In the genomic region with DNA sequence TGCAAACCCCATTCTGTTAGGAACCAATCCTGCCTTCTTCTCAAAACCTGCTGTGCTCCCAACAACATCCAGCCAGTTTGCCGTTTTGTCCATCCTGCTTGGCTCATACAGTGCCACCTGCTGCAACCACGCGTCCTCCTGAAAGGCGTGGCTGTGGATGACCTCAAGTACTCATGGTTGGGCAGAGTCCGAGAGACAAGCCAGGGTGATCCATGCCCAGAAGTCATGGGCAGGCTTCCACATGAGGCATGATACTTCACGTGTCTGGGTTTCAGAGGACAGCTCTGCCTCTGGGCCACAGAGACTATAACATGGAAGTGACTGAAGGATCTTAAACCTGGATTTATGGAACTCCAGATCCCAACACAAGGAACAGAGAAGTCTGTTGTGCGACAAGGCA, we compare ENCODE assay signal across 1 cellular context.
TF ChIP-seq lines count a peak whose summit lies in the region.

No MANE protein-coding gene starts in this region.

TF ChIP-seq in H1, 55 proteins besides CTCF, POLR2A, EP300 and RAD21:
- TF ChIP-seq KDM4A (IDR thresholded peaks at IDR 0.05; ENCODE audit: low read depth, low read length, severe bottlenecking), result no peak
- TF ChIP-seq SP2 (IDR thresholded peaks at IDR 0.05; ENCODE audit: low read length), result no peak
- TF ChIP-seq GTF2F1 (IDR thresholded peaks at IDR 0.05; ENCODE audit: borderline replicate concordance, low read depth, low read length), result no peak
- TF ChIP-seq RNF2 (IDR thresholded peaks at IDR 0.05; ENCODE audit: borderline replicate concordance, low read depth, low read length, missing control alignments, poor library complexity, severe bottlenecking), result no peak
- TF ChIP-seq SAP30 (IDR thresholded peaks at IDR 0.05; ENCODE audit: insufficient read depth, insufficient replicate concordance, low read length), result no peak
- TF ChIP-seq, protein P1, sequence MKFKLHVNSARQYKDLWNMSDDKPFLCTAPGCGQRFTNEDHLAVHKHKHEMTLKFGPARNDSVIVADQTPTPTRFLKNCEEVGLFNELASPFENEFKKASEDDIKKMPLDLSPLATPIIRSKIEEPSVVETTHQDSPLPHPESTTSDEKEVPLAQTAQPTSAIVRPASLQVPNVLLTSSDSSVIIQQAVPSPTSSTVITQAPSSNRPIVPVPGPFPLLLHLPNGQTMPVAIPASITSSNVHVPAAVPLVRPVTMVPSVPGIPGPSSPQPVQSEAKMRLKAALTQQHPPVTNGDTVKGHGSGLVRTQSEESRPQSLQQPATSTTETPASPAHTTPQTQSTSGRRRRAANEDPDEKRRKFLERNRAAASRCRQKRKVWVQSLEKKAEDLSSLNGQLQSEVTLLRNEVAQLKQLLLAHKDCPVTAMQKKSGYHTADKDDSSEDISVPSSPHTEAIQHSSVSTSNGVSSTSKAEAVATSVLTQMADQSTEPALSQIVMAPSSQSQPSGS (IDR thresholded peaks at IDR 0.05; ENCODE audit: low read length), result no peak
- no peak for TF ChIP-seq CREB1 (IDR thresholded peaks at IDR 0.05)
- no peak for TF ChIP-seq ZNF274 (IDR thresholded peaks at IDR 0.05; ENCODE audit: borderline replicate concordance, extremely low read depth, low read length)
- TF ChIP-seq RXRA (IDR thresholded peaks at IDR 0.05; ENCODE audit: insufficient read depth, low read depth, low read length), result no peak
- no peak for TF ChIP-seq HDAC6 (IDR thresholded peaks at IDR 0.05; ENCODE audit: low read depth, low read length)
- TF ChIP-seq, protein P2, sequence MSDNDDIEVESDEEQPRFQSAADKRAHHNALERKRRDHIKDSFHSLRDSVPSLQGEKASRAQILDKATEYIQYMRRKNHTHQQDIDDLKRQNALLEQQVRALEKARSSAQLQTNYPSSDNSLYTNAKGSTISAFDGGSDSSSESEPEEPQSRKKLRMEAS (IDR thresholded peaks at IDR 0.05), result no peak
- no peak for TF ChIP-seq YY1 (IDR thresholded peaks at IDR 0.05; ENCODE audit: low read depth, low read length)
- no peak for TF ChIP-seq SP1 (IDR thresholded peaks at IDR 0.05; ENCODE audit: low read depth, low read length)
- TF ChIP-seq HDAC2 (IDR thresholded peaks at IDR 0.05; ENCODE audit: borderline replicate concordance in 1 of 2, low read depth in 2 of 2, low read length in 2 of 2), result no peak
- TF ChIP-seq ASH2L (IDR thresholded peaks at IDR 0.05; ENCODE audit: low read length), result no peak
- no peak for TF ChIP-seq TEAD4 (IDR thresholded peaks at IDR 0.05; ENCODE audit: low read depth, low read length)
- no peak for TF ChIP-seq SIN3A (conservative IDR thresholded peaks at IDR 0.05 in 1 of 2, IDR thresholded peaks at IDR 0.05 in 1 of 2; ENCODE audit: low read depth in 1 of 2, low read length in 2 of 2)
